Comparison of ENCODE assay signal across 8 cellular contexts in genomic region chr13:36819811-36820140, GRCh38. TPM values are rescaled to one million over a fixed set of nuclear protein-coding genes. Genes with fewer than 3 reads are reported as not detected.
DNase-seq lines count a peak whose midpoint lies in the region; ATAC-seq, FAIRE-seq and TF ChIP-seq lines count a peak whose summit lies in the region.

No MANE protein-coding gene starts in this region.

- intact Hi-C loops in CD8-positive, alpha-beta T cell (cut with DNase I, micrococcal nuclease): loop anchor here (1.0 to 5.0 kb wide), 8 partner anchors 180 to 1533 kb away; partner anchors contain the start of genes SPART (in 2 of the 2), ALG5 (in 1 of the 2), EXOSC8 (in 1 of the 2) and SUPT20H (in 1 of the 2)
- intact Hi-C loops in transverse colon (cut with DNase I; ENCODE audit: low total_unique reads): no loop called here

- H3K4me2 ChIP-seq in H1 (ENCODE audit: insufficient read depth in 1 of 2, low read depth in 2 of 2, low read length in 2 of 2): peak overlapping the region; percentile 93 to 97

- peak overlapping the region in 3 of 4 experiments; percentile 0 to 58 (median 5); a peak in 4 of 7 replicates for H3K9ac ChIP-seq in H1 (replicated peaks in 1 of 4; ENCODE audit: extremely low read depth in 1 of 4, low read depth in 3 of 4, low read length in 3 of 4)

- H3K56ac ChIP-seq in H1 (replicated peaks; ENCODE audit: insufficient read length, low read depth, low read length): no peak overlapping the region

- no peaks in the 10 kb centered on the region for H3K36me3 ChIP-seq in CD8-positive, alpha-beta T cell (ENCODE audit: insufficient read depth, low read length)
- H3K36me3 ChIP-seq in H1 (ENCODE audit: control insufficient read depth in 2 of 4, insufficient read depth in 4 of 4, low read length in 3 of 4) (no peaks in the 10 kb centered on the region), transverse colon (no peaks in the 10 kb centered on the region)

- H3K4me1 ChIP-seq in CD8-positive, alpha-beta T cell (ENCODE audit: insufficient read depth, low read length): peaks cover 25% of the 10 kb centered on the region
- H3K4me1 ChIP-seq in H1 (replicated peaks in 1 of 4; ENCODE audit: control insufficient read depth in 3 of 4, insufficient read depth in 4 of 4, low read length in 3 of 4) (peaks cover 0 to 9% (median 4%) of the 10 kb centered on the region in 4 experiments; a peak in 4 of 7 replicates), transverse colon (peaks cover 5 to 34% (median 15%) of the 10 kb centered on the region in 4 donors)

- peak overlapping the region; percentile 94 for H3K27ac Mint-ChIP-seq in CD8-positive, alpha-beta T cell
- peak overlapping the region; percentile 93 for H3K27ac Mint-ChIP-seq in T-helper 17 cell
- H3K27ac Mint-ChIP-seq in natural killer cell treated with Interleukin-12 subunit alpha and Interleukin-12 subunit beta and Interleukin-15 and Interleukin-18, amount 100 ng/mL, for 72 hours: peak overlapping the region; percentile 87 to 89

- no peak overlapping the region for H4K5ac ChIP-seq in H1 (ENCODE audit: insufficient read length, low read depth, low read length)

- no peaks in the 10 kb centered on the region for H3K9me3 ChIP-seq in CD8-positive, alpha-beta T cell (ENCODE audit: low read length)
- H3K9me3 ChIP-seq in T-helper 17 cell (ENCODE audit: control insufficient read depth, low read length, poor library complexity, severe bottlenecking) (no peaks in the 10 kb centered on the region), H1 (ENCODE audit: insufficient read depth in 2 of 2, low read depth in 1 of 2, low read length in 1 of 2) (no peaks in the 10 kb centered on the region), transverse colon (no peaks in the 10 kb centered on the region)

- no peak overlapping the region for H2BK15ac ChIP-seq in H1 (ENCODE audit: low read length)

- WGBS in H1 (ENCODE audit: extremely low coverage in 1 of 2, insufficient coverage in 1 of 2, insufficient read length in 1 of 2, insufficient replicate concordance in 2 of 2, low coverage in 1 of 2, low lambda C conversion rate in 2 of 2, missing lambda C conversion rate in 1 of 2), 2 experiments: 3% methylated on average over 10 of the region's 14 CpGs; no CpG with 5 or more reads in 1 of the 2 experiments
- 0% methylated on average over 4 to 14 of the region's 14 CpGs for WGBS in transverse colon (ENCODE audit: low coverage in 1 of 2), 2 donors

- peaks cover 8% of the 10 kb centered on the region for H3K36me3 Mint-ChIP-seq in CD8-positive, alpha-beta T cell
- no peaks in the 10 kb centered on the region for H3K36me3 Mint-ChIP-seq in T-helper 17 cell (ENCODE audit: low read depth)
- peaks cover 1% of the 10 kb centered on the region for H3K36me3 Mint-ChIP-seq in natural killer cell treated with Interleukin-12 subunit alpha and Interleukin-12 subunit beta and Interleukin-15 and Interleukin-18, amount 100 ng/mL, for 72 hours

- TF ChIP-seq CTCF in CD8-positive, alpha-beta T cell (IDR thresholded peaks at IDR 0.05): no peak
- no peak for TF ChIP-seq CTCF in H1 (IDR thresholded peaks at IDR 0.05; ENCODE audit: control extremely low read depth in 1 of 3, insufficient read depth in 1 of 3, low read depth in 1 of 3, low read length in 3 of 3)
- TF ChIP-seq CTCF in transverse colon (IDR thresholded peaks at IDR 0.05): no peak

- H3K4me3 Mint-ChIP-seq in CD8-positive, alpha-beta T cell: peak overlapping the region; percentile 93
- peak overlapping the region; percentile 95 for H3K4me3 Mint-ChIP-seq in T-helper 17 cell
- H3K4me3 Mint-ChIP-seq in natural killer cell treated with Interleukin-12 subunit alpha and Interleukin-12 subunit beta and Interleukin-15 and Interleukin-18, amount 100 ng/mL, for 72 hours: peak overlapping the region; percentile 96

- no peak overlapping the region for H2BK20ac ChIP-seq in H1 (ENCODE audit: low read length)

- ATAC-seq in CD8-positive, alpha-beta T cell: peak; percentile 11
- ATAC-seq in GM19395 (IDR thresholded peaks at IDR 0.05; ENCODE audit: unreplicated experiment) (peak; percentile 31), HG03460 (IDR thresholded peaks at IDR 0.05; ENCODE audit: unreplicated experiment) (peak; percentile 20), T-helper 17 cell (peak; percentile 18)
- peak in 1 of 2 donors; percentile 17 for ATAC-seq in natural killer cell treated with Interleukin-12 subunit alpha and Interleukin-12 subunit beta and Interleukin-15 and Interleukin-18, amount 100 ng/mL, for 72 hours

- CTCF ChIA-PET in CD8-positive, alpha-beta T cell (lab: Charles Lee): no interaction called here
- CTCF ChIA-PET in H1 (lab: Charles Lee; ENCODE audit: partially characterized antibody): interaction anchor here (1.0 to 1.6 kb wide), 2 partner anchors 19 to 366 kb away, joined by 3 read pairs; no protein-coding TSS in a partner anchor

- no peak overlapping the region for H2BK5ac ChIP-seq in H1 (ENCODE audit: low read depth, low read length)

- no peak overlapping the region for H2BK12ac ChIP-seq in H1 (ENCODE audit: low read depth, low read length)

- no peaks in the 10 kb centered on the region for H3K27me3 ChIP-seq in CD8-positive, alpha-beta T cell (ENCODE audit: insufficient read depth, low read length)
- H3K27me3 ChIP-seq in H1 (replicated peaks in 1 of 4; ENCODE audit: control insufficient read depth in 3 of 4, extremely low read depth in 1 of 4, insufficient read depth in 3 of 4, low read length in 3 of 4): no peaks in the 10 kb centered on the region
- no peaks in the 10 kb centered on the region for H3K27me3 ChIP-seq in transverse colon

- H3K14ac ChIP-seq in H1 (ENCODE audit: insufficient read length): no peak overlapping the region

- H2BK120ac ChIP-seq in H1 (replicated peaks; ENCODE audit: low read depth, low read length): no peak overlapping the region

- DNase-seq in CD8-positive, alpha-beta T cell: peak in 5 of 7 experiments; percentile 6 to 40 (median 26)
- DNase-seq in T-helper 17 cell (peak in 2 of 3 donors; percentile 13 to 15), H1 (ENCODE audit: low read depth in 1 of 2, low spot score in 2 of 2) (no peak), transverse colon (no peak), HK-2 (ENCODE audit: unreplicated experiment) (no peak)
- no peak for DNase-seq in natural killer cell treated with Interleukin-12 subunit alpha and Interleukin-12 subunit beta and Interleukin-15 and Interleukin-18, amount 100 ng/mL, for 72 hours (ENCODE audit: low spot score)

- peaks cover 2% of the 10 kb centered on the region; the same call in 1 of the 2 replicates for H3K79me1 ChIP-seq in H1 (ENCODE audit: low read depth, low read length)

- peak; percentile 42 for FAIRE-seq in H1 (lab: Jason Lieb, UNC)

- peak overlapping the region; percentile 87 for H3K27ac ChIP-seq in CD8-positive, alpha-beta T cell (ENCODE audit: low read depth, low read length)
- H3K27ac ChIP-seq in H1 (ENCODE audit: low read depth, low read length) (no peak overlapping the region), transverse colon (peak overlapping the region; percentile 82 to 91 (median 84))

- no peak overlapping the region for H3K4ac ChIP-seq in H1 (replicated peaks; ENCODE audit: insufficient read length, low read depth, low read length)

- no peak overlapping the region for H3K23ac ChIP-seq in H1 (ENCODE audit: insufficient read length)

- no peaks in the 10 kb centered on the region for H3K9me3 Mint-ChIP-seq in CD8-positive, alpha-beta T cell
- H3K9me3 Mint-ChIP-seq in natural killer cell treated with Interleukin-12 subunit alpha and Interleukin-12 subunit beta and Interleukin-15 and Interleukin-18, amount 100 ng/mL, for 72 hours: no peaks in the 10 kb centered on the region

- no peak overlapping the region for H4K8ac ChIP-seq in H1 (ENCODE audit: extremely low read depth, insufficient read depth, low read length)

- no peaks in the 10 kb centered on the region for H3K27me3 Mint-ChIP-seq in CD8-positive, alpha-beta T cell (ENCODE audit: low read depth)
- H3K27me3 Mint-ChIP-seq in T-helper 17 cell: no peaks in the 10 kb centered on the region
- H3K27me3 Mint-ChIP-seq in natural killer cell treated with Interleukin-12 subunit alpha and Interleukin-12 subunit beta and Interleukin-15 and Interleukin-18, amount 100 ng/mL, for 72 hours: peaks cover 8 to 11% of the 10 kb centered on the region in 2 donors

- H4K20me1 ChIP-seq in H1 (replicated peaks in 1 of 2; ENCODE audit: control insufficient read depth in 1 of 2, insufficient read depth in 2 of 2, low read length in 2 of 2): no peaks in the 10 kb centered on the region

- TF ChIP-seq EP300 in H1 (IDR thresholded peaks at IDR 0.05; ENCODE audit: borderline replicate concordance in 1 of 2, low read depth in 2 of 2, low read length in 2 of 2): no peak
- TF ChIP-seq EP300 in transverse colon (IDR thresholded peaks at IDR 0.05; ENCODE audit: low read depth): no peak

- peaks cover 9% of the 10 kb centered on the region for H3K23me2 ChIP-seq in H1 (ENCODE audit: low read depth, low read length)

- no peak overlapping the region for H4K91ac ChIP-seq in H1 (replicated peaks; ENCODE audit: insufficient read length, low read length)

- in situ Hi-C loops in transverse colon (cut with MboI; ENCODE audit: low pct_ligation_motif_present in 1 of 4, low pct_unique_long_range_greater_than_20kb in 1 of 4, low sequenced_read_pairs in 3 of 4): no loop called here

- no peak overlapping the region for H2AK5ac ChIP-seq in H1 (ENCODE audit: low read depth, low read length)

- H2AFZ ChIP-seq in H1 (ENCODE audit: low read length): 0 out of 2 replicates have a peak overlapping the region, but pooled peaks have one; percentile 43

- H3K4me1 Mint-ChIP-seq in CD8-positive, alpha-beta T cell (ENCODE audit: low read depth): peaks cover 54% of the 10 kb centered on the region
- H3K4me1 Mint-ChIP-seq in T-helper 17 cell: peaks cover 38% of the 10 kb centered on the region
- H3K4me1 Mint-ChIP-seq in natural killer cell treated with Interleukin-12 subunit alpha and Interleukin-12 subunit beta and Interleukin-15 and Interleukin-18, amount 100 ng/mL, for 72 hours (ENCODE audit: low read depth in 2 of 2): peaks cover 37 to 50% of the 10 kb centered on the region in 2 donors

- H3K18ac ChIP-seq in H1 (ENCODE audit: extremely low read depth, low read length): 0 out of 2 replicates have a peak overlapping the region, but pooled peaks have one; percentile 20

- TF ChIP-seq RAD21 in H1 (IDR thresholded peaks at IDR 0.05 in 1 of 2, conservative IDR thresholded peaks at IDR 0.05 in 1 of 2; ENCODE audit: low read depth in 2 of 2, low read length in 2 of 2): no peak

- H3K79me2 ChIP-seq in H1 (ENCODE audit: control insufficient read depth in 1 of 2, insufficient read depth in 2 of 2, low read length in 2 of 2): peaks cover 0 to 18% of the 10 kb centered on the region in 2 experiments; a peak in 2 of 4 replicates

- TF ChIP-seq POLR2A in H1 (IDR thresholded peaks at IDR 0.05; ENCODE audit: control extremely low read depth in 1 of 2, low read depth in 2 of 2, low read length in 2 of 2) (no peak), transverse colon (IDR thresholded peaks at IDR 0.05) (no peak)

- H3K4me3 ChIP-seq in CD8-positive, alpha-beta T cell (ENCODE audit: low read depth, low read length): peak overlapping the region; percentile 83
- H3K4me3 ChIP-seq in H1 (ENCODE audit: extremely low read depth in 1 of 4, insufficient read depth in 2 of 4, low read depth in 3 of 4, low read length in 4 of 4) (peak overlapping the region; percentile 50 to 75 (median 68)), transverse colon (peak overlapping the region; percentile 78 to 94 (median 82))

- POLR2A ChIA-PET in CD8-positive, alpha-beta T cell (lab: Charles Lee): no interaction called here
- POLR2A ChIA-PET in H1 (lab: Charles Lee; ENCODE audit: partially characterized antibody): interaction anchor here (0.6 to 0.8 kb wide), 2 partner anchors 10 to 85 kb away, joined by 3 read pairs; no protein-coding TSS in a partner anchor

RNA-seq across cellular contexts. Expression of gene RFXAP, which starts 0.8 kb away (rescaled TPM):
- total RNA-seq in CD8-positive, alpha-beta T cell: 1 to 10 TPM; 4.1 to 5.4 TPM
- 1 to 10 TPM; 4.2 to 6.1 TPM for total RNA-seq in T-helper 17 cell
- total RNA-seq in H1 (2021; fragmentation: NEBNext Ultra II Directional; extraction: Animal tissue kit (Norgen Biotek cat#: 25700)): 11.5 and 13.5 TPM in 2 replicates
- 3.6 and 5.2 TPM in 2 replicates for polyA plus RNA-seq in H1 (2011; rRNA removed)
- 7.4 TPM for polyA plus RNA-seq in H1 (2011; cell fraction: cytosol; rRNA removed)
- 4.0 TPM for polyA plus RNA-seq in H1 (2011; cell fraction: nucleus; rRNA removed)
- polyA plus RNA-seq in H1 (2012, experiment 1 of 2): 6.7 to 8.3 TPM (median 7.2 TPM) in 4 replicates
- polyA plus RNA-seq in H1 (2012, experiment 2 of 2): 2.4 TPM
- polyA plus RNA-seq in H1 (2013, experiment 1 of 2): 6.7 TPM
- 5.8 TPM for polyA plus RNA-seq in H1 (2013, experiment 2 of 2)
- 1.8 and 2.2 TPM in 2 replicates for polyA minus RNA-seq in H1 (2011; rRNA and poly(A)+ RNA removed)
- 2.5 TPM for polyA minus RNA-seq in H1 (2011; cell fraction: cytosol; rRNA and poly(A)+ RNA removed)
- 4.8 TPM for polyA minus RNA-seq in H1 (2011; cell fraction: nucleus; rRNA and poly(A)+ RNA removed)
- total RNA-seq in natural killer cell treated with Interleukin-12 subunit alpha and Interleukin-12 subunit beta and Interleukin-15 and Interleukin-18, amount 100 ng/mL, for 72 hours: 10 to 100 TPM in 1 of 2 donors, 1 to 10 TPM in 1; 6.7 to 13.6 TPM
- total RNA-seq in transverse colon: 1 to 10 TPM in 3 of 4 donors, under 1 TPM in 1; 0.80 to 5.9 (median 3.7) TPM

Comparison
In these comparisons a context has a peak if more than half of its experiments do, and no peak if none do; other contexts are left out.
1. DNase-seq: peak in CD8-positive, alpha-beta T cell (5 of 7) and T-helper 17 cell (2 of 3); none in H1 (0 of 2), natural killer cell treated with Interleukin-12 subunit alpha and Interleukin-12 subunit beta and Interleukin-15 and Interleukin-18, amount 100 ng/mL, for 72 hours (single experiment), transverse colon (single experiment) and HK-2 (single experiment).
2. Peak in every context shown above with its lines, with median percentiles within 50 percentile points of each other: H3K4me3 ChIP-seq, H3K27ac Mint-ChIP-seq and H3K4me3 Mint-ChIP-seq.